In the genomic region with DNA sequence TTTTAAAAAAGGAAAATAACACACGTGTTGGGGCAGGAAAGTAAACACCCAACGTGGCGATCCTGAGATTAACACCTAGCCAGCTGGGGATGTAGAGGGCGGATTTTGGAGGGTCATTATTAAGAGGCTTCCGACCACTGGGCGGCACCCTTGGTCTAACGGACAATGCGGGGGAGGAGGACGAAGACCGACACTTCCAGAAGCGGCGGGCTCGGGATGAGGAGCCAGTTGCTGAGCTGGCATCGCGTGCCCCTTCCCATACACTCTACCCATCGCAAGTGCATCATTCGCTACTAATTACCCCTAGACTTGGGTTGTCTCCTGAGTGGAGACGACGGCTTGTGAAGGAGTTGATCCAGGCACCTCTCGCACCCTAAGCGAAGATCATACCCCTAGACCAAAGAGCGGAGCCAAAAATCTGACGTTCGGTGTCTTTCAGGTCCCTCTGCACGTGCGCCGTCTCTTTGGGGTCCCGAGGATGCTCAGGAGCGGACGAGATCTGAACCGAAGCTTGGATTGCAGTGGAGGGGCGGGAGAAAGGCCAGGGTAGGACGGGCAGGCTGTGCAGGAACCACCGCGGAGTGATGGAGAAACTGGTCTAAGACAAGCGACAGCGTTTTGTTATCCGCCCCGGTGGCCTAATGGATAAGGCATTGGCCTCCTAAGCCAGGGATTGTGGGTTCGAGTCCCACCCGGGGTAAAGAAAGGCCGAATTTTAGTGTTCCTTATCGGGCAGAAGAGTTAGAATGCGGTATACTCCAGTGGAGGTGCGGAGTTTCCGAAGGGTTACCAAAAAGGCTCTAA, we compare ENCODE assay signal across 1 cellular context.
TF ChIP-seq lines count a peak whose summit lies in the region.

No MANE protein-coding gene starts in this region.

TF ChIP-seq in GM12878, 131 proteins besides CTCF, POLR2A, EP300 and RAD21 (continues in another document):
- TF ChIP-seq NFIC (IDR thresholded peaks at IDR 0.05; ENCODE audit: low read depth, low read length), result peak; percentile 19; the same call in 1 of the 2 replicates
- no peak for TF ChIP-seq PAX8 (IDR thresholded peaks at IDR 0.05)
- TF ChIP-seq IKZF1 (conservative IDR thresholded peaks at IDR 0.05), result peak; percentile 76
- TF ChIP-seq SMAD5 (IDR thresholded peaks at IDR 0.05; ENCODE audit: low read depth), result no peak
- 0 out of 2 replicates have a peak, but pooled peaks have one; percentile 41 for TF ChIP-seq SIN3A (IDR thresholded peaks at IDR 0.05; ENCODE audit: low read depth, low read length)
- TF ChIP-seq ZSCAN29 (IDR thresholded peaks at IDR 0.05), result peak; percentile 95
- no peak for TF ChIP-seq POU2F2 (IDR thresholded peaks at IDR 0.05; ENCODE audit: borderline replicate concordance, low read depth, low read length)
- TF ChIP-seq TARDBP (IDR thresholded peaks at IDR 0.05; ENCODE audit: borderline replicate concordance), result peak; percentile 95
- TF ChIP-seq CHD4 (IDR thresholded peaks at IDR 0.05), result no peak
- TF ChIP-seq BMI1 (IDR thresholded peaks at IDR 0.05; ENCODE audit: borderline replicate concordance), result no peak
- TF ChIP-seq, protein P1, sequence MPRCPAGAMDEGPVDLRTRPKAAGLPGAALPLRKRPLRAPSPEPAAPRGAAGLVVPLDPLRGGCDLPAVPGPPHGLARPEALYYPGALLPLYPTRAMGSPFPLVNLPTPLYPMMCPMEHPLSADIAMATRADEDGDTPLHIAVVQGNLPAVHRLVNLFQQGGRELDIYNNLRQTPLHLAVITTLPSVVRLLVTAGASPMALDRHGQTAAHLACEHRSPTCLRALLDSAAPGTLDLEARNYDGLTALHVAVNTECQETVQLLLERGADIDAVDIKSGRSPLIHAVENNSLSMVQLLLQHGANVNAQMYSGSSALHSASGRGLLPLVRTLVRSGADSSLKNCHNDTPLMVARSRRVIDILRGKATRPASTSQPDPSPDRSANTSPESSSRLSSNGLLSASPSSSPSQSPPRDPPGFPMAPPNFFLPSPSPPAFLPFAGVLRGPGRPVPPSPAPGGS (IDR thresholded peaks at IDR 0.05; ENCODE audit: borderline replicate concordance, insufficient read depth, low read depth, low read length, poor library complexity, severe bottlenecking), result no peak
- TF ChIP-seq SMARCA5 (IDR thresholded peaks at IDR 0.05), result peak; percentile 72
- no peak for TF ChIP-seq HDAC2 (IDR thresholded peaks at IDR 0.05)
- TF ChIP-seq, protein P2, sequence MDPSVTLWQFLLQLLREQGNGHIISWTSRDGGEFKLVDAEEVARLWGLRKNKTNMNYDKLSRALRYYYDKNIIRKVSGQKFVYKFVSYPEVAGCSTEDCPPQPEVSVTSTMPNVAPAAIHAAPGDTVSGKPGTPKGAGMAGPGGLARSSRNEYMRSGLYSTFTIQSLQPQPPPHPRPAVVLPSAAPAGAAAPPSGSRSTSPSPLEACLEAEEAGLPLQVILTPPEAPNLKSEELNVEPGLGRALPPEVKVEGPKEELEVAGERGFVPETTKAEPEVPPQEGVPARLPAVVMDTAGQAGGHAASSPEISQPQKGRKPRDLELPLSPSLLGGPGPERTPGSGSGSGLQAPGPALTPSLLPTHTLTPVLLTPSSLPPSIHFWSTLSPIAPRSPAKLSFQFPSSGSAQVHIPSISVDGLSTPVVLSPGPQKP (IDR thresholded peaks at IDR 0.05; ENCODE audit: low read depth, low read length), result 0 out of 2 replicates have a peak, but pooled peaks have one; percentile 51
- no peak; the same call in 1 of the 2 replicates for TF ChIP-seq NR2C1 (IDR thresholded peaks at IDR 0.05)
- peak; percentile 45 for TF ChIP-seq KLF5 (IDR thresholded peaks at IDR 0.05; ENCODE audit: partially characterized antibody)
- TF ChIP-seq ZBED1 (IDR thresholded peaks at IDR 0.05; ENCODE audit: borderline replicate concordance), result 0 out of 2 replicates have a peak, but pooled peaks have one; percentile 24
- no peak for TF ChIP-seq KAT2A (conservative IDR thresholded peaks at IDR 0.05; ENCODE audit: control insufficient read depth, low read depth, low read length)
- TF ChIP-seq CHD2 (IDR thresholded peaks at IDR 0.05; ENCODE audit: borderline replicate concordance, low read depth, low read length), result 0 out of 2 replicates have a peak, but pooled peaks have one; percentile 20
- TF ChIP-seq, protein P3, sequence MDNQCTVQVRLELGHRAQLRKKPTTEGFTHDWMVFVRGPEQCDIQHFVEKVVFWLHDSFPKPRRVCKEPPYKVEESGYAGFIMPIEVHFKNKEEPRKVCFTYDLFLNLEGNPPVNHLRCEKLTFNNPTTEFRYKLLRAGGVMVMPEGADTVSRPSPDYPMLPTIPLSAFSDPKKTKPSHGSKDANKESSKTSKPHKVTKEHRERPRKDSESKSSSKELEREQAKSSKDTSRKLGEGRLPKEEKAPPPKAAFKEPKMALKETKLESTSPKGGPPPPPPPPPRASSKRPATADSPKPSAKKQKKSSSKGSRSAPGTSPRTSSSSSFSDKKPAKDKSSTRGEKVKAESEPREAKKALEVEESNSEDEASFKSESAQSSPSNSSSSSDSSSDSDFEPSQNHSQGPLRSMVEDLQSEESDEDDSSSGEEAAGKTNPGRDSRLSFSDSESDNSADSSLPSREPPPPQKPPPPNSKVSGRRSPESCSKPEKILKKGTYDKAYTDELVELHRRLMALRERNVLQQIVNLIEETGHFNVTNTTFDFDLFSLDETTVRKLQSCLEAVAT (IDR thresholded peaks at IDR 0.05), result 0 out of 2 replicates have a peak, but pooled peaks have one; percentile 20
- no peak for TF ChIP-seq LARP7 (IDR thresholded peaks at IDR 0.05)
- TF ChIP-seq MEF2B (IDR thresholded peaks at IDR 0.05; ENCODE audit: partially characterized antibody, poor library complexity, severe bottlenecking), result no peak
- peak; percentile 34 for TF ChIP-seq RELA (IDR thresholded peaks at IDR 0.05; ENCODE audit: borderline replicate concordance, partially characterized antibody)
- TF ChIP-seq RUNX3 (IDR thresholded peaks at IDR 0.05; ENCODE audit: low read length), result peak; percentile 82
- TF ChIP-seq, protein P4, sequence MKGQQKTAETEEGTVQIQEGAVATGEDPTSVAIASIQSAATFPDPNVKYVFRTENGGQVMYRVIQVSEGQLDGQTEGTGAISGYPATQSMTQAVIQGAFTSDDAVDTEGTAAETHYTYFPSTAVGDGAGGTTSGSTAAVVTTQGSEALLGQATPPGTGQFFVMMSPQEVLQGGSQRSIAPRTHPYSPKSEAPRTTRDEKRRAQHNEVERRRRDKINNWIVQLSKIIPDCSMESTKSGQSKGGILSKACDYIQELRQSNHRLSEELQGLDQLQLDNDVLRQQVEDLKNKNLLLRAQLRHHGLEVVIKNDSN (IDR thresholded peaks at IDR 0.05; ENCODE audit: borderline replicate concordance, extremely low read length, insufficient read depth, low read depth, low read length), result no peak
- TF ChIP-seq SMC3 (IDR thresholded peaks at IDR 0.05; ENCODE audit: borderline replicate concordance, low read length), result peak; percentile 35; the same call in 1 of the 2 replicates
- TF ChIP-seq, protein P5, sequence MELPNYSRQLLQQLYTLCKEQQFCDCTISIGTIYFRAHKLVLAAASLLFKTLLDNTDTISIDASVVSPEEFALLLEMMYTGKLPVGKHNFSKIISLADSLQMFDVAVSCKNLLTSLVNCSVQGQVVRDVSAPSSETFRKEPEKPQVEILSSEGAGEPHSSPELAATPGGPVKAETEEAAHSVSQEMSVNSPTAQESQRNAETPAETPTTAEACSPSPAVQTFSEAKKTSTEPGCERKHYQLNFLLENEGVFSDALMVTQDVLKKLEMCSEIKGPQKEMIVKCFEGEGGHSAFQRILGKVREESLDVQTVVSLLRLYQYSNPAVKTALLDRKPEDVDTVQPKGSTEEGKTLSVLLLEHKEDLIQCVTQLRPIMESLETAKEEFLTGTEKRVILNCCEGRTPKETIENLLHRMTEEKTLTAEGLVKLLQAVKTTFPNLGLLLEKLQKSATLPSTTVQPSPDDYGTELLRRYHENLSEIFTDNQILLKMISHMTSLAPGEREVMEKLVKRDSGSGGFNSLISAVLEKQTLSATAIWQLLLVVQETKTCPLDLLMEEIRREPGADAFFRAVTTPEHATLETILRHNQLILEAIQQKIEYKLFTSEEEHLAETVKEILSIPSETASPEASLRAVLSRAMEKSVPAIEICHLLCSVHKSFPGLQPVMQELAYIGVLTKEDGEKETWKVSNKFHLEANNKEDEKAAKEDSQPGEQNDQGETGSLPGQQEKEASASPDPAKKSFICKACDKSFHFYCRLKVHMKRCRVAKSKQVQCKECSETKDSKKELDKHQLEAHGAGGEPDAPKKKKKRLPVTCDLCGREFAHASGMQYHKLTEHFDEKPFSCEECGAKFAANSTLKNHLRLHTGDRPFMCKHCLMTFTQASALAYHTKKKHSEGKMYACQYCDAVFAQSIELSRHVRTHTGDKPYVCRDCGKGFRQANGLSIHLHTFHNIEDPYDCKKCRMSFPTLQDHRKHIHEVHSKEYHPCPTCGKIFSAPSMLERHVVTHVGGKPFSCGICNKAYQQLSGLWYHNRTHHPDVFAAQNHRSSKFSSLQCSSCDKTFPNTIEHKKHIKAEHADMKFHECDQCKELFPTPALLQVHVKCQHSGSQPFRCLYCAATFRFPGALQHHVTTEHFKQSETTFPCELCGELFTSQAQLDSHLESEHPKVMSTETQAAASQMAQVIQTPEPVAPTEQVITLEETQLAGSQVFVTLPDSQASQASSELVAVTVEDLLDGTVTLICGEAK (IDR thresholded peaks at IDR 0.05; ENCODE audit: borderline replicate concordance), result peak; percentile 77; the same call in 1 of the 2 replicates
- TF ChIP-seq FOXK2 (IDR thresholded peaks at IDR 0.05), result 0 out of 2 replicates have a peak, but pooled peaks have one; percentile 38
- TF ChIP-seq, protein P6, sequence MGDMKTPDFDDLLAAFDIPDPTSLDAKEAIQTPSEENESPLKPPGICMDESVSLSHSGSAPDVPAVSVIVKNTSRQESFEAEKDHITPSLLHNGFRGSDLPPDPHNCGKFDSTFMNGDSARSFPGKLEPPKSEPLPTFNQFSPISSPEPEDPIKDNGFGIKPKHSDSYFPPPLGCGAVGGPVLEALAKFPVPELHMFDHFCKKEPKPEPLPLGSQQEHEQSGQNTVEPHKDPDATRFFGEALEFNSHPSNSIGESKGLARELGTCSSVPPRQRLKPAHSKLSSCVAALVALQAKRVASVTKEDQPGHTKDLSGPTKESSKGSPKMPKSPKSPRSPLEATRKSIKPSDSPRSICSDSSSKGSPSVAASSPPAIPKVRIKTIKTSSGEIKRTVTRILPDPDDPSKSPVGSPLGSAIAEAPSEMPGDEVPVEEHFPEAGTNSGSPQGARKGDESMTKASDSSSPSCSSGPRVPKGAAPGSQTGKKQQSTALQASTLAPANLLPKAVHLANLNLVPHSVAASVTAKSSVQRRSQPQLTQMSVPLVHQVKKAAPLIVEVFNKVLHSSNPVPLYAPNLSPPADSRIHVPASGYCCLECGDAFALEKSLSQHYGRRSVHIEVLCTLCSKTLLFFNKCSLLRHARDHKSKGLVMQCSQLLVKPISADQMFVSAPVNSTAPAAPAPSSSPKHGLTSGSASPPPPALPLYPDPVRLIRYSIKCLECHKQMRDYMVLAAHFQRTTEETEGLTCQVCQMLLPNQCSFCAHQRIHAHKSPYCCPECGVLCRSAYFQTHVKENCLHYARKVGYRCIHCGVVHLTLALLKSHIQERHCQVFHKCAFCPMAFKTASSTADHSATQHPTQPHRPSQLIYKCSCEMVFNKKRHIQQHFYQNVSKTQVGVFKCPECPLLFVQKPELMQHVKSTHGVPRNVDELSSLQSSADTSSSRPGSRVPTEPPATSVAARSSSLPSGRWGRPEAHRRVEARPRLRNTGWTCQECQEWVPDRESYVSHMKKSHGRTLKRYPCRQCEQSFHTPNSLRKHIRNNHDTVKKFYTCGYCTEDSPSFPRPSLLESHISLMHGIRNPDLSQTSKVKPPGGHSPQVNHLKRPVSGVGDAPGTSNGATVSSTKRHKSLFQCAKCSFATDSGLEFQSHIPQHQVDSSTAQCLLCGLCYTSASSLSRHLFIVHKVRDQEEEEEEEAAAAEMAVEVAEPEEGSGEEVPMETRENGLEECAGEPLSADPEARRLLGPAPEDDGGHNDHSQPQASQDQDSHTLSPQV (IDR thresholded peaks at IDR 0.05), result no peak
- no peak for TF ChIP-seq TCF12 (IDR thresholded peaks at IDR 0.05; ENCODE audit: low read depth, low read length)
- TF ChIP-seq, protein P7, sequence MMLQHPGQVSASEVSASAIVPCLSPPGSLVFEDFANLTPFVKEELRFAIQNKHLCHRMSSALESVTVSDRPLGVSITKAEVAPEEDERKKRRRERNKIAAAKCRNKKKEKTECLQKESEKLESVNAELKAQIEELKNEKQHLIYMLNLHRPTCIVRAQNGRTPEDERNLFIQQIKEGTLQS (IDR thresholded peaks at IDR 0.05; ENCODE audit: borderline replicate concordance, extremely low read depth, low read depth, low read length), result no peak
- TF ChIP-seq MYC (IDR thresholded peaks at IDR 0.05; ENCODE audit: insufficient read depth, insufficient read length, insufficient replicate concordance, low read length, severe bottlenecking), result no peak
- TF ChIP-seq HDGF (IDR thresholded peaks at IDR 0.05), result no peak
- TF ChIP-seq, protein P8, sequence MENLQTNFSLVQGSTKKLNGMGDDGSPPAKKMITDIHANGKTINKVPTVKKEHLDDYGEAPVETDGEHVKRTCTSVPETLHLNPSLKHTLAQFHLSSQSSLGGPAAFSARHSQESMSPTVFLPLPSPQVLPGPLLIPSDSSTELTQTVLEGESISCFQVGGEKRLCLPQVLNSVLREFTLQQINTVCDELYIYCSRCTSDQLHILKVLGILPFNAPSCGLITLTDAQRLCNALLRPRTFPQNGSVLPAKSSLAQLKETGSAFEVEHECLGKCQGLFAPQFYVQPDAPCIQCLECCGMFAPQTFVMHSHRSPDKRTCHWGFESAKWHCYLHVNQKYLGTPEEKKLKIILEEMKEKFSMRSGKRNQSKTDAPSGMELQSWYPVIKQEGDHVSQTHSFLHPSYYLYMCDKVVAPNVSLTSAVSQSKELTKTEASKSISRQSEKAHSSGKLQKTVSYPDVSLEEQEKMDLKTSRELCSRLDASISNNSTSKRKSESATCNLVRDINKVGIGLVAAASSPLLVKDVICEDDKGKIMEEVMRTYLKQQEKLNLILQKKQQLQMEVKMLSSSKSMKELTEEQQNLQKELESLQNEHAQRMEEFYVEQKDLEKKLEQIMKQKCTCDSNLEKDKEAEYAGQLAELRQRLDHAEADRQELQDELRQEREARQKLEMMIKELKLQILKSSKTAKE (IDR thresholded peaks at IDR 0.05; ENCODE audit: low read depth, poor library complexity, severe bottlenecking), result peak; percentile 71
- TF ChIP-seq BCL11A (IDR thresholded peaks at IDR 0.05; ENCODE audit: low read depth, low read length), result 0 out of 2 replicates have a peak, but pooled peaks have one; percentile 27
- peak; percentile 28; the same call in 1 of the 2 replicates for TF ChIP-seq ZNF217 (IDR thresholded peaks at IDR 0.05)
- peak; percentile 99 for TF ChIP-seq ZNF24 (IDR thresholded peaks at IDR 0.05)
- TF ChIP-seq, protein P9, sequence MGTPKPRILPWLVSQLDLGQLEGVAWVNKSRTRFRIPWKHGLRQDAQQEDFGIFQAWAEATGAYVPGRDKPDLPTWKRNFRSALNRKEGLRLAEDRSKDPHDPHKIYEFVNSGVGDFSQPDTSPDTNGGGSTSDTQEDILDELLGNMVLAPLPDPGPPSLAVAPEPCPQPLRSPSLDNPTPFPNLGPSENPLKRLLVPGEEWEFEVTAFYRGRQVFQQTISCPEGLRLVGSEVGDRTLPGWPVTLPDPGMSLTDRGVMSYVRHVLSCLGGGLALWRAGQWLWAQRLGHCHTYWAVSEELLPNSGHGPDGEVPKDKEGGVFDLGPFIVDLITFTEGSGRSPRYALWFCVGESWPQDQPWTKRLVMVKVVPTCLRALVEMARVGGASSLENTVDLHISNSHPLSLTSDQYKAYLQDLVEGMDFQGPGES (IDR thresholded peaks at IDR 0.05), result no peak
- TF ChIP-seq PAX5 (IDR thresholded peaks at IDR 0.05; ENCODE audit: borderline replicate concordance, low read depth, low read length), result no peak
- no peak for TF ChIP-seq ATF7 (IDR thresholded peaks at IDR 0.05; ENCODE audit: low read depth)
- TF ChIP-seq MXI1 (IDR thresholded peaks at IDR 0.05; ENCODE audit: low read depth, low read length), result peak; percentile 49; the same call in 1 of the 2 replicates
- no peak for TF ChIP-seq JUND (IDR thresholded peaks at IDR 0.05; ENCODE audit: low read depth, low read length)
- 0 out of 2 replicates have a peak, but pooled peaks have one; percentile 9 for TF ChIP-seq NRF1 (conservative IDR thresholded peaks at IDR 0.05; ENCODE audit: low read depth, low read length)
